ENCODE assay signal across 1 cellular context in genomic region chr10:7687228-7687907, GRCh38.
TF ChIP-seq lines count a peak whose summit lies in the region.

No MANE protein-coding gene starts in this region.

TF ChIP-seq in HepG2, 621 proteins besides CTCF, POLR2A, EP300 and RAD21 (continued from another document):
- TF ChIP-seq, protein P1, sequence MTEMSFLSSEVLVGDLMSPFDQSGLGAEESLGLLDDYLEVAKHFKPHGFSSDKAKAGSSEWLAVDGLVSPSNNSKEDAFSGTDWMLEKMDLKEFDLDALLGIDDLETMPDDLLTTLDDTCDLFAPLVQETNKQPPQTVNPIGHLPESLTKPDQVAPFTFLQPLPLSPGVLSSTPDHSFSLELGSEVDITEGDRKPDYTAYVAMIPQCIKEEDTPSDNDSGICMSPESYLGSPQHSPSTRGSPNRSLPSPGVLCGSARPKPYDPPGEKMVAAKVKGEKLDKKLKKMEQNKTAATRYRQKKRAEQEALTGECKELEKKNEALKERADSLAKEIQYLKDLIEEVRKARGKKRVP (CRISPR knock-in tag; IDR thresholded peaks at IDR 0.05): peak in 1 of 2 experiments; percentile 92; a peak in 2 of 4 replicates
- TF ChIP-seq POGZ (CRISPR knock-in tag; IDR thresholded peaks at IDR 0.05) (peak; percentile 55; the same call in 1 of the 2 replicates), ZFAT (CRISPR knock-in tag; conservative IDR thresholded peaks at IDR 0.05) (no peak), NR1H2 (CRISPR knock-in tag; IDR thresholded peaks at IDR 0.05; ENCODE audit: borderline replicate concordance, low read depth) (no peak), ZNF383 (CRISPR knock-in tag; IDR thresholded peaks at IDR 0.05; ENCODE audit: borderline replicate concordance) (no peak), ZFP36 (IDR thresholded peaks at IDR 0.05; ENCODE audit: borderline replicate concordance, low read depth, low read length, partially characterized antibody) (no peak), SOX5 (CRISPR knock-in tag; IDR thresholded peaks at IDR 0.05; ENCODE audit: borderline replicate concordance) (no peak; the same call in 1 of the 2 replicates), ZNF598 (CRISPR knock-in tag; IDR thresholded peaks at IDR 0.05; ENCODE audit: borderline replicate concordance) (no peak), PTBP1 (IDR thresholded peaks at IDR 0.05; ENCODE audit: low read depth, low read length, poor library complexity, severe bottlenecking) (no peak), HNF4G (IDR thresholded peaks at IDR 0.05; ENCODE audit: borderline replicate concordance, low read depth, low read length) (no peak), HNF4G (CRISPR knock-in tag; IDR thresholded peaks at IDR 0.05; ENCODE audit: borderline replicate concordance, low read depth) (no peak), MEIS1 (CRISPR knock-in tag; IDR thresholded peaks at IDR 0.05; ENCODE audit: borderline replicate concordance) (no peak), ZBTB7A (CRISPR knock-in tag; IDR thresholded peaks at IDR 0.05) (no peak), ZNF75D (CRISPR knock-in tag; IDR thresholded peaks at IDR 0.05; ENCODE audit: borderline replicate concordance) (no peak), GATAD1 (CRISPR knock-in tag; IDR thresholded peaks at IDR 0.05) (no peak), FOXC1 (CRISPR knock-in tag; IDR thresholded peaks at IDR 0.05; ENCODE audit: borderline replicate concordance) (no peak), ZNF790 (CRISPR knock-in tag; IDR thresholded peaks at IDR 0.05; ENCODE audit: borderline replicate concordance) (no peak), ZNF567 (CRISPR knock-in tag; IDR thresholded peaks at IDR 0.05; ENCODE audit: borderline replicate concordance) (no peak), ZNF432 (CRISPR knock-in tag; IDR thresholded peaks at IDR 0.05; ENCODE audit: borderline replicate concordance) (no peak), HDAC2 (CRISPR knock-in tag; IDR thresholded peaks at IDR 0.05) (peak; percentile 13; the same call in 1 of the 2 replicates), RFX1 (IDR thresholded peaks at IDR 0.05) (no peak), ZNF878 (CRISPR knock-in tag; IDR thresholded peaks at IDR 0.05) (0 out of 2 replicates have a peak, but pooled peaks have one; percentile 14), SMAD3 (CRISPR knock-in tag; IDR thresholded peaks at IDR 0.05) (peak; percentile 80), ZFX (CRISPR knock-in tag; IDR thresholded peaks at IDR 0.05; ENCODE audit: low read depth) (0 out of 2 replicates have a peak, but pooled peaks have one; percentile 6), ZFP41 (CRISPR knock-in tag; IDR thresholded peaks at IDR 0.05; ENCODE audit: borderline replicate concordance) (no peak), ZNF775 (CRISPR knock-in tag; IDR thresholded peaks at IDR 0.05; ENCODE audit: borderline replicate concordance) (no peak), ZNF44 (CRISPR knock-in tag; IDR thresholded peaks at IDR 0.05) (no peak), ZNF431 (CRISPR knock-in tag; IDR thresholded peaks at IDR 0.05; ENCODE audit: borderline replicate concordance, low read depth) (no peak), ATF3 (CRISPR knock-in tag; IDR thresholded peaks at IDR 0.05) (no peak), ZNF205 (CRISPR knock-in tag; IDR thresholded peaks at IDR 0.05) (no peak), ZNF329 (CRISPR knock-in tag; IDR thresholded peaks at IDR 0.05; ENCODE audit: low read depth) (no peak), ZNF234 (CRISPR knock-in tag; conservative IDR thresholded peaks at IDR 0.05) (no peak), FOXA3 (CRISPR knock-in tag; IDR thresholded peaks at IDR 0.05) (peak; percentile 36; the same call in 1 of the 2 replicates), PREB (CRISPR knock-in tag; IDR thresholded peaks at IDR 0.05) (no peak), PPARG (CRISPR knock-in tag; conservative IDR thresholded peaks at IDR 0.05) (no peak), ZNF766 (CRISPR knock-in tag; IDR thresholded peaks at IDR 0.05; ENCODE audit: borderline replicate concordance) (no peak), ELF4 (CRISPR knock-in tag; IDR thresholded peaks at IDR 0.05; ENCODE audit: borderline replicate concordance) (no peak), TEAD3 (CRISPR knock-in tag; optimal IDR thresholded peaks at IDR 0.05; ENCODE audit: borderline replicate concordance) (peak; percentile 81), IKZF1 (IDR thresholded peaks at IDR 0.05) (no peak), GATA4 (IDR thresholded peaks at IDR 0.05; ENCODE audit: borderline replicate concordance, low read depth) (no peak), KLF6 (CRISPR knock-in tag; IDR thresholded peaks at IDR 0.05) (no peak), IRX3 (CRISPR knock-in tag; IDR thresholded peaks at IDR 0.05; ENCODE audit: borderline replicate concordance, low read depth) (no peak), ZNF274 (CRISPR knock-in tag; IDR thresholded peaks at IDR 0.05) (no peak), NCOA5 (CRISPR knock-in tag; IDR thresholded peaks at IDR 0.05) (no peak), MAFF (IDR thresholded peaks at IDR 0.05; ENCODE audit: low read depth, low read length) (no peak)
- TF ChIP-seq, protein P2, sequence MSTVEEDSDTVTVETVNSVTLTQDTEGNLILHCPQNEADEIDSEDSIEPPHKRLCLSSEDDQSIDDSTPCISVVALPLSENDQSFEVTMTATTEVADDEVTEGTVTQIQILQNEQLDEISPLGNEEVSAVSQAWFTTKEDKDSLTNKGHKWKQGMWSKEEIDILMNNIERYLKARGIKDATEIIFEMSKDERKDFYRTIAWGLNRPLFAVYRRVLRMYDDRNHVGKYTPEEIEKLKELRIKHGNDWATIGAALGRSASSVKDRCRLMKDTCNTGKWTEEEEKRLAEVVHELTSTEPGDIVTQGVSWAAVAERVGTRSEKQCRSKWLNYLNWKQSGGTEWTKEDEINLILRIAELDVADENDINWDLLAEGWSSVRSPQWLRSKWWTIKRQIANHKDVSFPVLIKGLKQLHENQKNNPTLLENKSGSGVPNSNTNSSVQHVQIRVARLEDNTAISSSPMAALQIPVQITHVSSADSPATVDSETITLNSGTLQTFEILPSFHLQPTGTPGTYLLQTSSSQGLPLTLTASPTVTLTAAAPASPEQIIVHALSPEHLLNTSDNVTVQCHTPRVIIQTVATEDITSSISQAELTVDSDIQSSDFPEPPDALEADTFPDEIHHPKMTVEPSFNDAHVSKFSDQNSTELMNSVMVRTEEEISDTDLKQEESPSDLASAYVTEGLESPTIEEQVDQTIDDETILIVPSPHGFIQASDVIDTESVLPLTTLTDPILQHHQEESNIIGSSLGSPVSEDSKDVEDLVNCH (CRISPR knock-in tag; IDR thresholded peaks at IDR 0.05): no peak
- TF ChIP-seq, protein P3, sequence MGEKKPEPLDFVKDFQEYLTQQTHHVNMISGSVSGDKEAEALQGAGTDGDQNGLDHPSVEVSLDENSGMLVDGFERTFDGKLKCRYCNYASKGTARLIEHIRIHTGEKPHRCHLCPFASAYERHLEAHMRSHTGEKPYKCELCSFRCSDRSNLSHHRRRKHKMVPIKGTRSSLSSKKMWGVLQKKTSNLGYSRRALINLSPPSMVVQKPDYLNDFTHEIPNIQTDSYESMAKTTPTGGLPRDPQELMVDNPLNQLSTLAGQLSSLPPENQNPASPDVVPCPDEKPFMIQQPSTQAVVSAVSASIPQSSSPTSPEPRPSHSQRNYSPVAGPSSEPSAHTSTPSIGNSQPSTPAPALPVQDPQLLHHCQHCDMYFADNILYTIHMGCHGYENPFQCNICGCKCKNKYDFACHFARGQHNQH (CRISPR knock-in tag; IDR thresholded peaks at IDR 0.05): peak; percentile 49; the same call in 1 of the 2 replicates
- TF ChIP-seq, protein P4, sequence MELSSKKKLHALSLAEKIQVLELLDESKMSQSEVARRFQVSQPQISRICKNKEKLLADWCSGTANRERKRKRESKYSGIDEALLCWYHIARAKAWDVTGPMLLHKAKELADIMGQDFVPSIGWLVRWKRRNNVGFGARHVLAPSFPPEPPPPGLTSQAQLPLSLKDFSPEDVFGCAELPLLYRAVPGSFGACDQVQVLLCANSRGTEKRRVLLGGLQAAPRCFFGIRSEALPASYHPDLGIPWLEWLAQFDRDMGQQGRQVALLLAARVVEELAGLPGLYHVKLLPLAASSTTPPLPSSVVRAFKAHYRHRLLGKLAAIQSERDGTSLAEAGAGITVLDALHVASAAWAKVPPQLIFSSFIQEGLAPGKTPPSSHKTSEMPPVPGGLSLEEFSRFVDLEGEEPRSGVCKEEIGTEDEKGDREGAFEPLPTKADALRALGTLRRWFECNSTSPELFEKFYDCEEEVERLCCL (CRISPR knock-in tag; IDR thresholded peaks at IDR 0.05; ENCODE audit: borderline replicate concordance): no peak
- TF ChIP-seq, protein P5, sequence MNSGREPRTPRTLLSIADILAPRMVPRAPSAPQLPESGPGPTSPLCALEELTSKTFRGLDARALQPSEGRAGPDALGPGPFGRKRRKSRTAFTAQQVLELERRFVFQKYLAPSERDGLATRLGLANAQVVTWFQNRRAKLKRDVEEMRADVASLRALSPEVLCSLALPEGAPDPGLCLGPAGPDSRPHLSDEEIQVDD (CRISPR knock-in tag; IDR thresholded peaks at IDR 0.05; ENCODE audit: borderline replicate concordance): no peak
- TF ChIP-seq, protein P6, sequence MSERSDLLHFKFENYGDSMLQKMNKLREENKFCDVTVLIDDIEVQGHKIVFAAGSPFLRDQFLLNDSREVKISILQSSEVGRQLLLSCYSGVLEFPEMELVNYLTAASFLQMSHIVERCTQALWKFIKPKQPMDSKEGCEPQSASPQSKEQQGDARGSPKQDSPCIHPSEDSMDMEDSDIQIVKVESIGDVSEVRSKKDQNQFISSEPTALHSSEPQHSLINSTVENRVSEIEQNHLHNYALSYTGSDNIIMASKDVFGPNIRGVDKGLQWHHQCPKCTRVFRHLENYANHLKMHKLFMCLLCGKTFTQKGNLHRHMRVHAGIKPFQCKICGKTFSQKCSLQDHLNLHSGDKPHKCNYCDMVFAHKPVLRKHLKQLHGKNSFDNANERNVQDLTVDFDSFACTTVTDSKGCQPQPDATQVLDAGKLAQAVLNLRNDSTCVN (CRISPR knock-in tag; IDR thresholded peaks at IDR 0.05; ENCODE audit: borderline replicate concordance): peak; percentile 40; the same call in 1 of the 2 replicates
- TF ChIP-seq, protein P7, sequence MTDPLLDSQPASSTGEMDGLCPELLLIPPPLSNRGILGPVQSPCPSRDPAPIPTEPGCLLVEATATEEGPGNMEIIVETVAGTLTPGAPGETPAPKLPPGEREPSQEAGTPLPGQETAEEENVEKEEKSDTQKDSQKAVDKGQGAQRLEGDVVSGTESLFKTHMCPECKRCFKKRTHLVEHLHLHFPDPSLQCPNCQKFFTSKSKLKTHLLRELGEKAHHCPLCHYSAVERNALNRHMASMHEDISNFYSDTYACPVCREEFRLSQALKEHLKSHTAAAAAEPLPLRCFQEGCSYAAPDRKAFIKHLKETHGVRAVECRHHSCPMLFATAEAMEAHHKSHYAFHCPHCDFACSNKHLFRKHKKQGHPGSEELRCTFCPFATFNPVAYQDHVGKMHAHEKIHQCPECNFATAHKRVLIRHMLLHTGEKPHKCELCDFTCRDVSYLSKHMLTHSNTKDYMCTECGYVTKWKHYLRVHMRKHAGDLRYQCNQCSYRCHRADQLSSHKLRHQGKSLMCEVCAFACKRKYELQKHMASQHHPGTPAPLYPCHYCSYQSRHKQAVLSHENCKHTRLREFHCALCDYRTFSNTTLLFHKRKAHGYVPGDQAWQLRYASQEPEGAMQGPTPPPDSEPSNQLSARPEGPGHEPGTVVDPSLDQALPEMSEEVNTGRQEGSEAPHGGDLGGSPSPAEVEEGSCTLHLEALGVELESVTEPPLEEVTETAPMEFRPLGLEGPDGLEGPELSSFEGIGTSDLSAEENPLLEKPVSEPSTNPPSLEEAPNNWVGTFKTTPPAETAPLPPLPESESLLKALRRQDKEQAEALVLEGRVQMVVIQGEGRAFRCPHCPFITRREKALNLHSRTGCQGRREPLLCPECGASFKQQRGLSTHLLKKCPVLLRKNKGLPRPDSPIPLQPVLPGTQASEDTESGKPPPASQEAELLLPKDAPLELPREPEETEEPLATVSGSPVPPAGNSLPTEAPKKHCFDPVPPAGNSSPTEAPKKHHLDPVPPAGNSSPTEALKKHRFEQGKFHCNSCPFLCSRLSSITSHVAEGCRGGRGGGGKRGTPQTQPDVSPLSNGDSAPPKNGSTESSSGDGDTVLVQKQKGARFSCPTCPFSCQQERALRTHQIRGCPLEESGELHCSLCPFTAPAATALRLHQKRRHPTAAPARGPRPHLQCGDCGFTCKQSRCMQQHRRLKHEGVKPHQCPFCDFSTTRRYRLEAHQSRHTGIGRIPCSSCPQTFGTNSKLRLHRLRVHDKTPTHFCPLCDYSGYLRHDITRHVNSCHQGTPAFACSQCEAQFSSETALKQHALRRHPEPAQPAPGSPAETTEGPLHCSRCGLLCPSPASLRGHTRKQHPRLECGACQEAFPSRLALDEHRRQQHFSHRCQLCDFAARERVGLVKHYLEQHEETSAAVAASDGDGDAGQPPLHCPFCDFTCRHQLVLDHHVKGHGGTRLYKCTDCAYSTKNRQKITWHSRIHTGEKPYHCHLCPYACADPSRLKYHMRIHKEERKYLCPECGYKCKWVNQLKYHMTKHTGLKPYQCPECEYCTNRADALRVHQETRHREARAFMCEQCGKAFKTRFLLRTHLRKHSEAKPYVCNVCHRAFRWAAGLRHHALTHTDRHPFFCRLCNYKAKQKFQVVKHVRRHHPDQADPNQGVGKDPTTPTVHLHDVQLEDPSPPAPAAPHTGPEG (CRISPR knock-in tag; IDR thresholded peaks at IDR 0.05): no peak
